In genomic region chr16:21714369-21714618, GRCh38 we compare ENCODE assay signal across 6 cellular contexts. TPM values are rescaled to one million over a fixed set of nuclear protein-coding genes. Genes with fewer than 3 reads are reported as not detected.
"Had no signal": no experiment of that assay in that cellular context is flagged by ENCODE, and none has a peak within 500 bp of the region (broad histone marks: within the 10 kb centered on the region; RNA-seq: fewer than 3 reads in every experiment).

No MANE protein-coding gene starts in this region.

RNA-seq across cellular contexts. Expression of gene OTOA, which starts 50.5 kb away (rescaled TPM):
- total RNA-seq: activated CD4-positive, alpha-beta memory T cell treated with anti-CD3 and anti-CD28 coated beads for 36 hours; activated CD4-positive, alpha-beta T cell treated with anti-CD3 and anti-CD28 coated beads, Interleukin-2, amount 10 ng/mL, durations not matched to agents 24 days and 14 days; activated CD8-positive, alpha-beta T cell treated with anti-CD3 and anti-CD28 coated beads, Interleukin-2, amount 10 ng/mL, durations not matched to agents 7 days and 5 days; activated T-helper 1 cell treated with anti-CD3 and anti-CD28 coated beads, Interleukin-12 subunit alpha, Interleukin-12 subunit beta, Interleukin-2, Interleukin-4 antibody, amounts not matched to agents 30 ng/mL and 10 ng/mL and 1 ng/mL, durations not matched to agents 14 hours and 24 hours and 36 hours; activated T-helper 2 cell treated with anti-CD3 and anti-CD28 coated beads, Interferon-gamma antibody, Interleukin-2, Interleukin-4, amounts not matched to agents 10 μg/mL and 5 μg/mL and 100 μg/mL, durations not matched to agents 14 hours and 24 hours and 36 hours had no signal
- polyA plus RNA-seq: aorta had no signal
